In the genomic region with DNA sequence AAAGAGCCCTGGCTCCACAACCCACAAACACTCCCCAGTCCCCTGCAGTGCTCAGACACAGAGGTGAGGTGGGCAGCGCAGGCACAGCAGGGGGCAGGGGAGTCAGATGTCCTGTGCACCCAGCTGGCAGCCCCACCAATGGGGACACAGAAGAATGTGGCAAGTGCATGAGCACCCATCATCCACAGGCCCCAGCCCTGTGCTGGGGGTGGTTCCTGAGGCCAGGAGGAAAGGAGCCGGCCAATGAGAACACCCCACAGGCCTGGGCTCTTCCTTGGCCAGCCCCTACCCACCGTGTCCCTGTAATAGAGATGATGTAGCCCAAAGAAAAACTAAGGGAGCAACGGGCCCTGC, we compare ENCODE assay signal across 19 cellular contexts. TPM values are rescaled to one million over a fixed set of nuclear protein-coding genes. Genes with fewer than 3 reads are reported as not detected.
DNase-seq lines count a peak whose midpoint lies in the region; ATAC-seq and TF ChIP-seq lines count a peak whose summit lies in the region.
"Had no signal": no experiment of that assay in that cellular context is flagged by ENCODE, and none has a peak within 500 bp of the region (broad histone marks: within the 10 kb centered on the region; RNA-seq: fewer than 3 reads in every experiment).

No MANE protein-coding gene starts in this region.

- peaks cover 0 to 26% of the 10 kb centered on the region in 2 donors for H3K4me1 ChIP-seq in right atrium auricular region

- POLR2A ChIA-PET in naive thymus-derived CD8-positive, alpha-beta T cell (lab: Charles Lee), result interaction anchor here (1.1 to 2.9 kb wide), 4 partner anchors 10 to 47 kb away, joined by 3 to 24 read pairs (median 4); a partner anchor contains a TSS

- no peaks in the 10 kb centered on the region for H3K36me3 ChIP-seq in right atrium auricular region

- peaks cover 0 to 16% (median 3%) of the 10 kb centered on the region in 3 donors for H3K36me3 Mint-ChIP-seq in naive thymus-derived CD8-positive, alpha-beta T cell
- H3K36me3 Mint-ChIP-seq: naive B cell had no signal

- no peaks in the 10 kb centered on the region for H3K9me3 Mint-ChIP-seq in naive thymus-derived CD8-positive, alpha-beta T cell
- H3K9me3 Mint-ChIP-seq: activated CD4-positive, alpha-beta memory T cell treated with anti-CD3 and anti-CD28 coated beads for 36 hours; activated T-helper 17 cell treated with anti-CD3 and anti-CD28 coated beads, Interleukin-2, amount 50 U/mL, for 72 hours; naive B cell had no signal

- H3K27ac ChIP-seq in right atrium auricular region (no peak overlapping the region), VCaP (peak overlapping the region; percentile 99)
- H3K27ac ChIP-seq: SK-N-MC had no signal

- no peaks in the 10 kb centered on the region for H3K9me3 ChIP-seq in right atrium auricular region
- H3K9me3 ChIP-seq: gastrocnemius medialis, prostate gland had no signal

- H3K27me3 Mint-ChIP-seq in naive thymus-derived CD8-positive, alpha-beta T cell, result no peaks in the 10 kb centered on the region
- H3K27me3 Mint-ChIP-seq: activated CD4-positive, alpha-beta memory T cell treated with anti-CD3 and anti-CD28 coated beads for 36 hours; activated T-helper 17 cell treated with anti-CD3 and anti-CD28 coated beads, Interleukin-2, amount 50 U/mL, for 72 hours; naive B cell had no signal

- H3K27me3 ChIP-seq in right atrium auricular region, result no peaks in the 10 kb centered on the region
- H3K27me3 ChIP-seq: gastrocnemius medialis had no signal

- peak overlapping the region in 5 of 10 donors; percentile 70 to 83 (median 76) for H3K4me3 Mint-ChIP-seq in naive thymus-derived CD8-positive, alpha-beta T cell
- H3K4me3 Mint-ChIP-seq: activated CD4-positive, alpha-beta memory T cell treated with anti-CD3 and anti-CD28 coated beads for 36 hours; activated T-helper 17 cell treated with anti-CD3 and anti-CD28 coated beads, Interleukin-2, amount 50 U/mL, for 72 hours had no signal

- intact Hi-C loops in cardiac septum (cut with DNase I), result no loop called here

- TF ChIP-seq CTCF in right atrium auricular region (IDR thresholded peaks at IDR 0.05), result no peak
- no peak for TF ChIP-seq CTCF in VCaP (conservative IDR thresholded peaks at IDR 0.05)

- peak; percentile 52 for DNase-seq in right atrium auricular region (ENCODE audit: low spot score)
- no peak for DNase-seq in cardiac septum (ENCODE audit: low spot score)
- DNase-seq in naive thymus-derived CD8-positive, alpha-beta T cell, result no peak
- no peak for DNase-seq in cerebellar cortex (ENCODE audit: low spot score)
- DNase-seq in COR-L47 (lab: John Stamatoyannopoulos, UW), result no peak
- DNase-seq: gastrocnemius medialis, naive B cell, NCI-H1048, NCI-H2081 treated with DMSO at 0.1 percent for 48 hours, NCI-H526, PC-3 had no signal

- no peak for ATAC-seq in naive thymus-derived CD8-positive, alpha-beta T cell
- ATAC-seq in HG03039 (IDR thresholded peaks at IDR 0.05; ENCODE audit: unreplicated experiment), result no peak
- no peak for ATAC-seq in HG03521 (IDR thresholded peaks at IDR 0.05; ENCODE audit: unreplicated experiment)

- peak overlapping the region; percentile 31 to 94 (median 92) for H3K27ac Mint-ChIP-seq in naive thymus-derived CD8-positive, alpha-beta T cell
- H3K27ac Mint-ChIP-seq: activated T-helper 17 cell treated with anti-CD3 and anti-CD28 coated beads, Interleukin-2, amount 50 U/mL, for 72 hours had no signal

- H3K4me3 ChIP-seq in right atrium auricular region, result no peak overlapping the region
- H3K4me3 ChIP-seq: gastrocnemius medialis, lung, prostate gland, SK-N-MC had no signal

- H3K4me1 Mint-ChIP-seq in naive thymus-derived CD8-positive, alpha-beta T cell, result peaks cover 26 to 50% (median 40%) of the 10 kb centered on the region in 4 donors

RNA-seq across cellular contexts. Expression of a gene that starts 9.3 kb away (rescaled TPM):
- total RNA-seq in right atrium auricular region, result 1 to 10 TPM; 2.6 to 4.7 TPM
- 2.0 TPM for total RNA-seq in cardiac septum
- 10 to 100 TPM; 11.0 to 12.5 TPM for total RNA-seq in naive thymus-derived CD8-positive, alpha-beta T cell
- polyA plus RNA-seq in naive thymus-derived CD8-positive, alpha-beta T cell, result 10 to 100 TPM; 12.2 to 18.7 (median 17.3) TPM

RNA-seq across cellular contexts. Expression of a gene that starts 9.3 kb away (rescaled TPM):
- total RNA-seq in right atrium auricular region, result 1 to 10 TPM; 7.9 to 8.1 TPM
- total RNA-seq in cardiac septum, result 6.3 TPM
- total RNA-seq in naive thymus-derived CD8-positive, alpha-beta T cell, result 10 to 100 TPM; 30.9 to 33.0 TPM
- 10 to 100 TPM in 2 of 3 donors, 1 to 10 TPM in 1; 7.0 to 14.3 (median 13.4) TPM for polyA plus RNA-seq in naive thymus-derived CD8-positive, alpha-beta T cell
